ENCODE assay signal across 17 cellular contexts in genomic region chr11:36151933-36152580, GRCh38.
"Had no signal": no experiment of that assay in that cellular context is flagged by ENCODE, and none has a peak within 500 bp of the region (broad histone marks: within the 10 kb centered on the region; RNA-seq: fewer than 3 reads in every experiment).

No MANE protein-coding gene starts in this region.

- DNase-seq: activated CD4-positive, alpha-beta T cell treated with anti-CD3 and anti-CD28 coated beads, Interleukin-2, amount 50 U/mL, for 1 hour; activated naive CD4-positive, alpha-beta T cell treated with anti-CD3 and anti-CD28 coated beads, Interleukin-2, amount 10 ng/mL, durations not matched to agents 7 days and 5 days; body of pancreas; cortex of kidney; effector memory CD4-positive, alpha-beta T cell; hypothalamus; left cardiac atrium; lower lobe of right lung; naive thymus-derived CD4-positive, alpha-beta T cell; psoas muscle; stimulated activated CD4-positive, alpha-beta T cell treated with anti-CD3 and anti-CD28 coated beads, Interleukin-2, amount 100 ng/mL, for 24 hours; stimulated activated naive CD4-positive, alpha-beta T cell treated with Interleukin-2 at 50 U/mL for 16 hours; T-helper 17 cell; testis had no signal

- H3K27me3 ChIP-seq: body of pancreas, testis had no signal

- H3K27me3 Mint-ChIP-seq: activated naive CD4-positive, alpha-beta T cell treated with anti-CD3 and anti-CD28 coated beads, Interleukin-2, amount 10 ng/mL, durations not matched to agents 7 days and 5 days had no signal

- H3K9me3 ChIP-seq: body of pancreas, lower lobe of right lung, psoas muscle, testis had no signal

- H3K36me3 ChIP-seq: lower lobe of right lung had no signal

- H3K4me1 Mint-ChIP-seq: central memory CD8-positive, alpha-beta T cell; T-helper 17 cell had no signal

- ATAC-seq: body of pancreas; left cardiac atrium; lower lobe of right lung; naive thymus-derived CD4-positive, alpha-beta T cell; psoas muscle; sciatic nerve; T-helper 17 cell had no signal

- H3K4me3 ChIP-seq: body of pancreas, lower lobe of right lung, psoas muscle, testis had no signal

- H3K9me3 Mint-ChIP-seq: activated naive CD4-positive, alpha-beta T cell treated with anti-CD3 and anti-CD28 coated beads, Interleukin-2, amount 10 ng/mL, durations not matched to agents 7 days and 5 days; activated T-helper 2 cell treated with anti-CD3 and anti-CD28 coated beads, Interferon-gamma antibody, Interleukin-2, Interleukin-4, amounts not matched to agents 10 μg/mL and 5 μg/mL and 100 μg/mL, durations not matched to agents 14 hours and 24 hours and 36 hours; central memory CD8-positive, alpha-beta T cell; naive thymus-derived CD4-positive, alpha-beta T cell had no signal

- H3K4me3 Mint-ChIP-seq: activated naive CD4-positive, alpha-beta T cell treated with anti-CD3 and anti-CD28 coated beads, Interleukin-2, amount 10 ng/mL, durations not matched to agents 7 days and 5 days; central memory CD8-positive, alpha-beta T cell; naive thymus-derived CD4-positive, alpha-beta T cell; T-helper 17 cell had no signal

- H3K36me3 Mint-ChIP-seq: activated naive CD4-positive, alpha-beta T cell treated with anti-CD3 and anti-CD28 coated beads, Interleukin-2, amount 10 ng/mL, durations not matched to agents 7 days and 5 days; naive thymus-derived CD4-positive, alpha-beta T cell had no signal

- H3K27ac Mint-ChIP-seq: activated naive CD4-positive, alpha-beta T cell treated with anti-CD3 and anti-CD28 coated beads, Interleukin-2, amount 10 ng/mL, durations not matched to agents 7 days and 5 days; activated T-helper 2 cell treated with anti-CD3 and anti-CD28 coated beads, Interferon-gamma antibody, Interleukin-2, Interleukin-4, amounts not matched to agents 10 μg/mL and 5 μg/mL and 100 μg/mL, durations not matched to agents 14 hours and 24 hours and 36 hours; naive thymus-derived CD4-positive, alpha-beta T cell; T-helper 17 cell had no signal

- H3K27ac ChIP-seq: body of pancreas, lower lobe of right lung, psoas muscle, testis had no signal
